8 cellular contexts compared by ENCODE assay signal in the genomic region with DNA sequence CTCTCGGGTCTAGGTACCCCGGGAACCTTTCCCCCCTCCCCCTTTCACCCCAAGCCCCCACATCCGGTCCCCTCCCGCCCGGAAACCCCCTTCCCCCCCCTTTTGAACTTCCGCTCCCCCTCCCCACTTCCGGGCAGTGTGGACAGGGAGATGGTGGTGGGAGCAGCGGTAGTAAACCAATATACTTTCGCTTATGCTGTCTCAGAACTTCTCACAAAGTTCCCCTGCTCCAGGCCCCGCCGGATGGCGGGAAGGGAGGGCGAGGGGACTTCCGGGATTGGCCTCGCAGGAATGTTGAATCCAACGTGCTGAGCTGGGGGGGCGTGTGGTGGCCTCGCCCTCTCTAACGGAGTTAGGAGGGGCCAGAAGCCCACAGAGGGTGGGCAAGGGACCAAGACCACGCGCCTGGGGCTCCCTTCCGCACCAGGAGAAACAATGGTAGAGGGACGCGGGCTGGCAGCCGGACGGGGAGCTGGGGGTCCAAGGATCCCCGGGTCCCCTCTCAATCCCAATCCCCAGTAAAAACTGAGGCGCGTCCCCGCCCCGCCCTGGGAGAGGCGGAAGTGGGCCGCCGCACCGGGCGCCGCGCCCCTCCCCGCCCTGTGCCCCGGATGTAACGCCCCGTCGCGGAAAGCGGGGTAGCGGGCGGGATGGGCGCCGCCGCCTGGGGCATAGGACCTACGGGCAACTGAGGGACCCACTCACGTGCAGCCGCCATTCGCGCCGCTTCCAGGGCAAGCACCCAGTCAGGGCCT. TPM values are rescaled to one million over a fixed set of nuclear protein-coding genes. Genes with fewer than 3 reads are reported as not detected.
DNase-seq lines count a peak whose midpoint lies in the region; ATAC-seq and TF ChIP-seq lines count a peak whose summit lies in the region.

No MANE protein-coding gene starts in this region.

- H3K36me3 ChIP-seq in right atrium auricular region (peaks cover 32% of the 10 kb centered on the region), sigmoid colon (peaks cover 16 to 41% (median 30%) of the 10 kb centered on the region in 4 donors)

- H3K4me1 Mint-ChIP-seq in T-helper 1 cell treated with Interleukin-12 subunit alpha and Interleukin-12 subunit beta and Interleukin-4 antibody, amounts not matched to agents 30 μg/mL and 1 μg/mL, for 36 hours (ENCODE audit: low read depth) = peaks cover 34% of the 10 kb centered on the region

- peak overlapping the region; percentile 90 for H3K4me3 Mint-ChIP-seq in T-helper 1 cell treated with Interleukin-12 subunit alpha and Interleukin-12 subunit beta and Interleukin-4 antibody, amounts not matched to agents 30 μg/mL and 1 μg/mL, for 36 hours

- WGBS in sigmoid colon, 2 donors = 0 to 1% methylated on average over 56 of the region's 56 CpGs

- H3K27me3 ChIP-seq in HL-60 (ENCODE audit: insufficient read depth, poor library complexity, severe bottlenecking) (no peaks in the 10 kb centered on the region), right atrium auricular region (no peaks in the 10 kb centered on the region), sigmoid colon (no peaks in the 10 kb centered on the region)

- TF ChIP-seq CTCF in HL-60 (IDR thresholded peaks at IDR 0.05; ENCODE audit: insufficient read depth, low read length) = no peak
- no peak for TF ChIP-seq CTCF in right atrium auricular region (IDR thresholded peaks at IDR 0.05)
- TF ChIP-seq CTCF in sigmoid colon (IDR thresholded peaks at IDR 0.05) = no peak

- H3K27ac ChIP-seq in HL-60 (replicated peaks) (peak overlapping the region; percentile 98), right atrium auricular region (peak overlapping the region; percentile 98 to 100), sigmoid colon (peak overlapping the region; percentile 98 to 100 (median 99))

- H3K9me3 ChIP-seq in right atrium auricular region = no peaks in the 10 kb centered on the region
- H3K9me3 ChIP-seq in sigmoid colon = no peaks in the 10 kb centered on the region

- ATAC-seq in GM21619 (IDR thresholded peaks at IDR 0.05; ENCODE audit: unreplicated experiment) (no peak), GM19467 (IDR thresholded peaks at IDR 0.05; ENCODE audit: unreplicated experiment) (no peak)

- no peak for TF ChIP-seq POLR2A in sigmoid colon (IDR thresholded peaks at IDR 0.05)

- DNase-seq in GF-D8 (lab: John Stamatoyannopoulos, UW) (peak; percentile 28), HL-60 (ENCODE audit: low read depth in 1 of 2, low spot score in 1 of 2) (peak in 1 of 2 experiments; percentile 45), amniotic stem cell (lab: John Stamatoyannopoulos, UW) (peak; percentile 29), right atrium auricular region (ENCODE audit: low spot score) (no peak), sigmoid colon (peak; percentile 82)

- peaks cover 46% of the 10 kb centered on the region for H3K36me3 Mint-ChIP-seq in T-helper 1 cell treated with Interleukin-12 subunit alpha and Interleukin-12 subunit beta and Interleukin-4 antibody, amounts not matched to agents 30 μg/mL and 1 μg/mL, for 36 hours (ENCODE audit: low read depth)

- peak overlapping the region; percentile 85 for H3K27ac Mint-ChIP-seq in T-helper 1 cell treated with Interleukin-12 subunit alpha and Interleukin-12 subunit beta and Interleukin-4 antibody, amounts not matched to agents 30 μg/mL and 1 μg/mL, for 36 hours

- H3K4me1 ChIP-seq in right atrium auricular region = peaks cover 0 to 60% of the 10 kb centered on the region in 2 donors
- H3K4me1 ChIP-seq in sigmoid colon = peaks cover 0 to 57% (median 46%) of the 10 kb centered on the region in 4 donors

- no peaks in the 10 kb centered on the region for H3K9me3 Mint-ChIP-seq in T-helper 1 cell treated with Interleukin-12 subunit alpha and Interleukin-12 subunit beta and Interleukin-4 antibody, amounts not matched to agents 30 μg/mL and 1 μg/mL, for 36 hours

- no peak for TF ChIP-seq EP300 in sigmoid colon (IDR thresholded peaks at IDR 0.05)

- H3K4me3 ChIP-seq in HL-60 (replicated peaks; ENCODE audit: insufficient read depth, low read length) = peak overlapping the region; percentile 67
- H3K4me3 ChIP-seq in right atrium auricular region = peak overlapping the region; percentile 80 to 89
- peak overlapping the region; percentile 80 to 99 (median 96) for H3K4me3 ChIP-seq in sigmoid colon

- intact Hi-C loops in sigmoid colon (cut with DNase I) = no loop called here

- H3K27me3 Mint-ChIP-seq in T-helper 1 cell treated with Interleukin-12 subunit alpha and Interleukin-12 subunit beta and Interleukin-4 antibody, amounts not matched to agents 30 μg/mL and 1 μg/mL, for 36 hours (ENCODE audit: low read depth) = no peaks in the 10 kb centered on the region

RNA-seq across cellular contexts. Expression of a gene that starts 0.7 kb away (rescaled TPM):
- total RNA-seq in right atrium auricular region (100 to 1,000 TPM; 218 to 425 TPM), sigmoid colon (1,000 to 10,000 TPM in 1 of 4 donors, 100 to 1,000 TPM in 3; 690 to 1,141 (median 828) TPM)
- polyA plus RNA-seq in sigmoid colon = 1,000 to 10,000 TPM in 1 of 3 donors, 100 to 1,000 TPM in 2; 853 to 1,404 (median 948) TPM

RNA-seq across cellular contexts. Expression of a gene that starts 3.3 kb away (rescaled TPM):
- total RNA-seq in right atrium auricular region (100 to 1,000 TPM; 235 to 563 TPM), sigmoid colon (1 to 10 TPM; 2.5 to 9.1 (median 5.1) TPM)
- 10 to 100 TPM in 1 of 3 donors, 1 to 10 TPM in 1, under 1 TPM in 1; 0.69 to 10.3 (median 5.4) TPM for polyA plus RNA-seq in sigmoid colon

RNA-seq across cellular contexts. Expression of a gene that starts 7.5 kb away (rescaled TPM):
- total RNA-seq in right atrium auricular region (10 to 100 TPM; 66.9 to 68.6 TPM), sigmoid colon (10 to 100 TPM; 51.2 to 71.2 (median 60.3) TPM)
- 100 to 1,000 TPM in 1 of 3 donors, 10 to 100 TPM in 2; 45.0 to 120 (median 83.9) TPM for polyA plus RNA-seq in sigmoid colon

RNA-seq across cellular contexts. Expression of a gene that starts 7.7 kb away (rescaled TPM):
- total RNA-seq in right atrium auricular region (100 to 1,000 TPM in 1 of 2 donors, 10 to 100 TPM in 1; 99.5 to 188 TPM), sigmoid colon (10 to 100 TPM; 41.0 to 60.3 (median 48.6) TPM)
- polyA plus RNA-seq in sigmoid colon = 10 to 100 TPM; 57.7 to 82.8 (median 79.9) TPM

RNA-seq across cellular contexts. Expression of a gene that starts 15.5 kb away (rescaled TPM):
- not detected for total RNA-seq in right atrium auricular region
- not detected for total RNA-seq in sigmoid colon
- 1 to 10 TPM in 1 of 3 donors, not detected in 2; 1.1 TPM for polyA plus RNA-seq in sigmoid colon

Comparison
In these comparisons a context has a peak if more than half of its experiments do, and no peak if none do; other contexts are left out.
1. RNA of a gene that starts 3.3 kb away (total RNA-seq): 235 to 563 TPM in right atrium auricular region; 2.5 to 9.1 TPM in sigmoid colon; every median in the first group is over 10 times any median in the second.
2. Peak in every context shown above with its lines, with median percentiles within 50 percentile points of each other: H3K27ac ChIP-seq and H3K4me3 ChIP-seq.